23 cellular contexts compared by ENCODE assay signal in genomic region chr14:68886109-68886434, GRCh38.
DNase-seq lines count a peak whose midpoint lies in the region; ATAC-seq and TF ChIP-seq lines count a peak whose summit lies in the region.
"Had no signal": no experiment of that assay in that cellular context is flagged by ENCODE, and none has a peak within 500 bp of the region (broad histone marks: within the 10 kb centered on the region; RNA-seq: fewer than 3 reads in every experiment).

No MANE protein-coding gene starts in this region.

- TF ChIP-seq EP300 in sigmoid colon (IDR thresholded peaks at IDR 0.05) = peak in 1 of 4 donors; percentile 19

- no peaks in the 10 kb centered on the region for H3K9me3 ChIP-seq in sigmoid colon
- H3K9me3 ChIP-seq: gastrocnemius medialis, HAP-1, spleen had no signal

- H3K36me3 ChIP-seq in sigmoid colon = peaks cover 59 to 85% (median 82%) of the 10 kb centered on the region in 4 donors

- peak overlapping the region; percentile 74 to 100 (median 99) for H3K27ac ChIP-seq in sigmoid colon
- H3K27ac ChIP-seq: brain microvascular endothelial cell, dorsolateral prefrontal cortex, gastrocnemius medialis, spleen had no signal

- peaks cover 19% of the 10 kb centered on the region for H3K36me3 Mint-ChIP-seq in stimulated activated effector memory CD8-positive, alpha-beta T cell treated with anti-CD3 and anti-CD28 coated beads, Interleukin-12 subunit alpha, Interleukin-12 subunit beta, amount 100 ng/mL, for 72 hours
- H3K36me3 Mint-ChIP-seq: natural killer cell treated with Interleukin-12 subunit alpha and Interleukin-12 subunit beta and Interleukin-15 and Interleukin-18, amount 100 ng/mL, for 72 hours had no signal

- no peaks in the 10 kb centered on the region for H3K27me3 Mint-ChIP-seq in stimulated activated naive CD8-positive, alpha-beta T cell treated with anti-CD3 and anti-CD28 coated beads, Interleukin-15, amount 100 ng/mL, for 72 hours
- H3K27me3 Mint-ChIP-seq: activated naive CD8-positive, alpha-beta T cell treated with anti-CD3 and anti-CD28 coated beads, Interleukin-2, amount 10 ng/mL, durations not matched to agents 7 days and 5 days; CD4-positive, alpha-beta T cell; natural killer cell treated with Interleukin-12 subunit alpha and Interleukin-12 subunit beta and Interleukin-15 and Interleukin-18, amount 100 ng/mL, for 72 hours had no signal

- no peaks in the 10 kb centered on the region for H3K4me1 Mint-ChIP-seq in stimulated activated naive CD8-positive, alpha-beta T cell treated with anti-CD3 and anti-CD28 coated beads, Interleukin-15, amount 100 ng/mL, for 72 hours
- no peaks in the 10 kb centered on the region for H3K4me1 Mint-ChIP-seq in stimulated activated effector memory CD8-positive, alpha-beta T cell treated with anti-CD3 and anti-CD28 coated beads, Interleukin-12 subunit alpha, Interleukin-12 subunit beta, amount 100 ng/mL, for 72 hours
- H3K4me1 Mint-ChIP-seq: activated naive CD8-positive, alpha-beta T cell treated with anti-CD3 and anti-CD28 coated beads, Interleukin-2, amount 10 ng/mL, durations not matched to agents 7 days and 5 days had no signal

- no peak overlapping the region for H3K4me3 Mint-ChIP-seq in stimulated activated naive CD8-positive, alpha-beta T cell treated with anti-CD3 and anti-CD28 coated beads, Interleukin-15, amount 100 ng/mL, for 72 hours
- H3K4me3 Mint-ChIP-seq in stimulated activated effector memory CD8-positive, alpha-beta T cell treated with anti-CD3 and anti-CD28 coated beads, Interleukin-12 subunit alpha, Interleukin-12 subunit beta, amount 100 ng/mL, for 72 hours = no peak overlapping the region
- H3K4me3 Mint-ChIP-seq: activated CD8-positive, alpha-beta T cell treated with anti-CD3 and anti-CD28 coated beads, Interleukin-2, amount 10 ng/mL, durations not matched to agents 7 days and 5 days; activated naive CD8-positive, alpha-beta T cell treated with anti-CD3 and anti-CD28 coated beads, Interleukin-2, amount 10 ng/mL, durations not matched to agents 7 days and 5 days; activated T-cell treated with anti-CD3 and anti-CD28 coated beads, Interleukin-2, amount 50 U/mL, for 4 hours; CD4-positive, alpha-beta T cell; natural killer cell treated with Interleukin-12 subunit alpha and Interleukin-12 subunit beta and Interleukin-15 and Interleukin-18, amount 100 ng/mL, for 72 hours had no signal

- peak; percentile 37 for DNase-seq in activated effector memory CD4-positive, alpha-beta T cell treated with anti-CD3 and anti-CD28 coated beads, Interleukin-2, amount 50 U/mL, for 16 hours
- no peak for DNase-seq in activated effector memory CD4-positive, alpha-beta T cell treated with Interleukin-2 at 50 U/mL for 16 hours
- DNase-seq in NCI-H1694 (lab: John Stamatoyannopoulos, UW) = peak; percentile 10
- peak; percentile 17 for DNase-seq in choroid plexus epithelial cell (ENCODE audit: low read depth)
- peak; percentile 81 for DNase-seq in sigmoid colon
- DNase-seq in stimulated activated naive CD8-positive, alpha-beta T cell treated with anti-CD3 and anti-CD28 coated beads, Interleukin-15, amount 100 ng/mL, for 72 hours = no peak
- no peak for DNase-seq in NOMO-1 treated with DMSO at 0.1 percent for 48 hours (lab: John Stamatoyannopoulos, UW; ENCODE audit: unreplicated experiment)
- no peak for DNase-seq in stimulated activated effector memory CD8-positive, alpha-beta T cell treated with anti-CD3 and anti-CD28 coated beads, Interleukin-12 subunit alpha, Interleukin-12 subunit beta, amount 100 ng/mL, for 72 hours (ENCODE audit: low spot score in 2 of 2)
- DNase-seq: activated CD8-positive, alpha-beta T cell treated with anti-CD3 and anti-CD28 coated beads, Interleukin-2, amount 10 ng/mL, durations not matched to agents 7 days and 5 days; activated naive CD8-positive, alpha-beta T cell treated with anti-CD3 and anti-CD28 coated beads, Interleukin-2, amount 10 ng/mL, durations not matched to agents 7 days and 5 days; activated T-cell treated with anti-CD3 and anti-CD28 coated beads, Interleukin-2, amount 50 U/mL, for 4 hours; brain microvascular endothelial cell; CD4-positive, alpha-beta T cell; DMS79 treated with DMSO at 0.1 percent for 48 hours; erythroblast; gastrocnemius medialis; NCI-H1436 treated with DMSO at 0.1 percent for 48 hours; NCI-H524; spleen; substantia nigra had no signal

- ATAC-seq in stimulated activated naive CD8-positive, alpha-beta T cell treated with anti-CD3 and anti-CD28 coated beads, Interleukin-15, amount 100 ng/mL, for 72 hours = no peak
- ATAC-seq in stimulated activated effector memory CD8-positive, alpha-beta T cell treated with anti-CD3 and anti-CD28 coated beads, Interleukin-12 subunit alpha, Interleukin-12 subunit beta, amount 100 ng/mL, for 72 hours = no peak
- ATAC-seq: activated CD8-positive, alpha-beta T cell treated with anti-CD3 and anti-CD28 coated beads, Interleukin-2, amount 10 ng/mL, durations not matched to agents 7 days and 5 days; activated T-cell treated with anti-CD3 and anti-CD28 coated beads, Interleukin-2, amount 50 U/mL, for 4 hours; gastrocnemius medialis; natural killer cell treated with Interleukin-12 subunit alpha and Interleukin-12 subunit beta and Interleukin-15 and Interleukin-18, amount 100 ng/mL, for 72 hours had no signal

- WGBS in sigmoid colon, 2 donors = 67 to 68% methylated on average over 4 of the region's 4 CpGs

- H3K4me3 ChIP-seq in choroid plexus epithelial cell (ENCODE audit: low read depth, low read length) (no peak overlapping the region), sigmoid colon (no peak overlapping the region)
- H3K4me3 ChIP-seq: dorsolateral prefrontal cortex, gastrocnemius medialis, HAP-1, spleen had no signal

- no peak for TF ChIP-seq POLR2A in sigmoid colon (IDR thresholded peaks at IDR 0.05)

- H3K27me3 ChIP-seq in sigmoid colon = no peaks in the 10 kb centered on the region
- H3K27me3 ChIP-seq: brain microvascular endothelial cell, dorsolateral prefrontal cortex, gastrocnemius medialis, spleen had no signal

- peaks cover 0 to 75% (median 69%) of the 10 kb centered on the region in 4 donors for H3K4me1 ChIP-seq in sigmoid colon
- H3K4me1 ChIP-seq: HAP-1, spleen had no signal

- intact Hi-C loops in sigmoid colon (cut with DNase I) = no loop called here

- no peak overlapping the region for H3K27ac Mint-ChIP-seq in stimulated activated naive CD8-positive, alpha-beta T cell treated with anti-CD3 and anti-CD28 coated beads, Interleukin-15, amount 100 ng/mL, for 72 hours
- H3K27ac Mint-ChIP-seq in stimulated activated effector memory CD8-positive, alpha-beta T cell treated with anti-CD3 and anti-CD28 coated beads, Interleukin-12 subunit alpha, Interleukin-12 subunit beta, amount 100 ng/mL, for 72 hours = no peak overlapping the region
- H3K27ac Mint-ChIP-seq: activated CD8-positive, alpha-beta T cell treated with anti-CD3 and anti-CD28 coated beads, Interleukin-2, amount 10 ng/mL, durations not matched to agents 7 days and 5 days; activated naive CD8-positive, alpha-beta T cell treated with anti-CD3 and anti-CD28 coated beads, Interleukin-2, amount 10 ng/mL, durations not matched to agents 7 days and 5 days; CD4-positive, alpha-beta T cell; natural killer cell treated with Interleukin-12 subunit alpha and Interleukin-12 subunit beta and Interleukin-15 and Interleukin-18, amount 100 ng/mL, for 72 hours had no signal

- no peaks in the 10 kb centered on the region for H3K9me3 Mint-ChIP-seq in stimulated activated naive CD8-positive, alpha-beta T cell treated with anti-CD3 and anti-CD28 coated beads, Interleukin-15, amount 100 ng/mL, for 72 hours
- no peaks in the 10 kb centered on the region for H3K9me3 Mint-ChIP-seq in stimulated activated effector memory CD8-positive, alpha-beta T cell treated with anti-CD3 and anti-CD28 coated beads, Interleukin-12 subunit alpha, Interleukin-12 subunit beta, amount 100 ng/mL, for 72 hours
- H3K9me3 Mint-ChIP-seq: activated naive CD8-positive, alpha-beta T cell treated with anti-CD3 and anti-CD28 coated beads, Interleukin-2, amount 10 ng/mL, durations not matched to agents 7 days and 5 days; activated T-cell treated with anti-CD3 and anti-CD28 coated beads, Interleukin-2, amount 50 U/mL, for 4 hours; CD4-positive, alpha-beta T cell; natural killer cell treated with Interleukin-12 subunit alpha and Interleukin-12 subunit beta and Interleukin-15 and Interleukin-18, amount 100 ng/mL, for 72 hours had no signal

- TF ChIP-seq CTCF in choroid plexus epithelial cell (conservative IDR thresholded peaks at IDR 0.05; ENCODE audit: low read depth, low read length) (no peak), sigmoid colon (IDR thresholded peaks at IDR 0.05) (no peak)

Comparison
In these comparisons a context has a peak if more than half of its experiments do, and no peak if none do; other contexts are left out.
1. DNase-seq: peak in activated effector memory CD4-positive, alpha-beta T cell treated with anti-CD3 and anti-CD28 coated beads, Interleukin-2, amount 50 U/mL, for 16 hours (single experiment), NCI-H1694 (single experiment), choroid plexus epithelial cell (single experiment) and sigmoid colon (single experiment); none in activated effector memory CD4-positive, alpha-beta T cell treated with Interleukin-2 at 50 U/mL for 16 hours (single experiment), stimulated activated naive CD8-positive, alpha-beta T cell treated with anti-CD3 and anti-CD28 coated beads, Interleukin-15, amount 100 ng/mL, for 72 hours (0 of 2), NOMO-1 treated with DMSO at 0.1 percent for 48 hours (single experiment) and stimulated activated effector memory CD8-positive, alpha-beta T cell treated with anti-CD3 and anti-CD28 coated beads, Interleukin-12 subunit alpha, Interleukin-12 subunit beta, amount 100 ng/mL, for 72 hours (0 of 2).